ENCODE assay signal across 8 cellular contexts in the genomic region with DNA sequence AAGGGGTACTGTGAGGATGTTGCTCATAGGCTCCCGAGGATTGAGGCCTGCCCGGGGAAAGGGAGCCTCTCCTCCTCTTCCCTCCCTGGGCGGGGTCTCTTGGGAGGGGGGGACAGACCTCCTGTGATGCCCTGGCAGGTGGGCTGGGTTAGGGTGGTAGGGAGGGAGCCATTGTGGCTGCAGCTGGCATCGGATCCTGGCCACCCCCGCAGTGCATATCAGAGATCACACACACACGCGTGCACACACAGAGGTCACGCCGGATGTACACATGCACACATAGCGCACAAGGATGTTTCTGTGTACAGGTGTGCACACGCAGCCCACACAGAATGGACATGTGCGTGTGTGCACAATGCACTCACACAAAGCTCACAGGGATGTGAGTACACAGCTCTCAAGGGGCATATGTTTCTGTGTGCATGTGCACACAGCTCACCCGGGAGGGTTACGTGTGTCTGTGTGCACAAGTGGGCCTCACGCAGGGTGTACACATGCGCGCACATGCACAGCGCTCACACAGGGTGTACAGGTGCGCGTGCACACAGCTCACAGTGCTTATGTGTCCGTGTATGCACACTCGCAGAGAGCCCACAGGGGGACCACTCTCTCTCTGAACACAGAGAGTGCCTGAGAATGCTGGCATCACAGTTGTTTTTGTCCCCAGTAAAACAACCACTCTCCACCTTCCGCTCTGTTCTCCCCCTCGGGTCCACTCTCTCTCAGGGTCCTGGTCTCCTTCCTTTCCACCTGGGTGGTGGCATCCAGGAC. TPM values are rescaled to one million over a fixed set of nuclear protein-coding genes. Genes with fewer than 3 reads are reported as not detected.
DNase-seq lines count a peak whose midpoint lies in the region; ATAC-seq, FAIRE-seq and TF ChIP-seq lines count a peak whose summit lies in the region.

No MANE protein-coding gene starts in this region.

- H3K27ac ChIP-seq in lower lobe of right lung, result no peak overlapping the region
- no peak overlapping the region for H3K27ac ChIP-seq in substantia nigra (ENCODE audit: low read depth, low read length, poor library complexity, severe bottlenecking)

- H3K36me3 ChIP-seq in lower lobe of right lung, result peaks cover under 1% of the 10 kb centered on the region

- peak overlapping the region; percentile 59 for H3K4me3 ChIP-seq in AG04449 (ENCODE audit: low read depth, low read length)
- peak overlapping the region; percentile 41; the same call in 1 of the 2 replicates for H3K4me3 ChIP-seq in HFF-Myc (replicated peaks; ENCODE audit: low read depth, low read length)
- H3K4me3 ChIP-seq in lower lobe of right lung, result peak overlapping the region; percentile 64

- H3K4me1 Mint-ChIP-seq in activated T-helper 2 cell treated with anti-CD3 and anti-CD28 coated beads, Interferon-gamma antibody, Interleukin-2, Interleukin-4, amounts not matched to agents 10 μg/mL and 5 μg/mL and 100 μg/mL, durations not matched to agents 14 hours and 24 hours and 36 hours (ENCODE audit: low read depth), result peaks cover 17% of the 10 kb centered on the region

- no peak for ATAC-seq in lower lobe of right lung

- no peaks in the 10 kb centered on the region for H3K9me3 Mint-ChIP-seq in activated T-helper 2 cell treated with anti-CD3 and anti-CD28 coated beads, Interferon-gamma antibody, Interleukin-2, Interleukin-4, amounts not matched to agents 10 μg/mL and 5 μg/mL and 100 μg/mL, durations not matched to agents 14 hours and 24 hours and 36 hours

- H3K27ac Mint-ChIP-seq in activated T-helper 2 cell treated with anti-CD3 and anti-CD28 coated beads, Interferon-gamma antibody, Interleukin-2, Interleukin-4, amounts not matched to agents 10 μg/mL and 5 μg/mL and 100 μg/mL, durations not matched to agents 14 hours and 24 hours and 36 hours, result no peak overlapping the region

- no peaks in the 10 kb centered on the region for H3K27me3 ChIP-seq in lower lobe of right lung (ENCODE audit: low read depth)

- peaks cover 3% of the 10 kb centered on the region for H3K36me3 Mint-ChIP-seq in activated T-helper 2 cell treated with anti-CD3 and anti-CD28 coated beads, Interferon-gamma antibody, Interleukin-2, Interleukin-4, amounts not matched to agents 10 μg/mL and 5 μg/mL and 100 μg/mL, durations not matched to agents 14 hours and 24 hours and 36 hours (ENCODE audit: low read depth)

- CTCF ChIA-PET in AG04449 (lab: Yijun Ruan, JAX), result interaction anchor here (0.7 to 23.6 kb wide), 25 partner anchors 8 to 1306 kb away, joined by 3 to 649 read pairs (median 5); partner anchors contain the start of genes RARA and TOP2A

- FAIRE-seq in HTR-8/SVneo (lab: Jason Lieb, UNC), result no peak

- peaks cover 35% of the 10 kb centered on the region for H3K4me1 ChIP-seq in lower lobe of right lung

- peaks cover 2% of the 10 kb centered on the region for H3K27me3 Mint-ChIP-seq in activated T-helper 2 cell treated with anti-CD3 and anti-CD28 coated beads, Interferon-gamma antibody, Interleukin-2, Interleukin-4, amounts not matched to agents 10 μg/mL and 5 μg/mL and 100 μg/mL, durations not matched to agents 14 hours and 24 hours and 36 hours (ENCODE audit: low read depth)

- intact Hi-C loops in activated T-helper 2 cell treated with anti-CD3 and anti-CD28 coated beads, Interferon-gamma antibody, Interleukin-2, Interleukin-4, amounts not matched to agents 10 μg/mL and 5 μg/mL and 100 μg/mL, durations not matched to agents 14 hours and 24 hours and 36 hours (cut with micrococcal nuclease), result loop anchor here (5.0 kb wide), 2 partner anchors 40 to 85 kb away; no protein-coding TSS in a partner anchor
- intact Hi-C loops in lower lobe of right lung (cut with DNase I), result no loop called here

- POLR2A ChIA-PET in AG04449 (lab: Yijun Ruan, JAX), result interaction anchor here (0.6 kb wide), 2 partner anchors 11 to 166 kb away, joined by 3 read pairs; no protein-coding TSS in a partner anchor

- no peaks in the 10 kb centered on the region for H3K9me3 ChIP-seq in lower lobe of right lung

- TF ChIP-seq CTCF in AG04449 (IDR thresholded peaks at IDR 0.05; ENCODE audit: insufficient read depth, low read length, missing control alignments) (no peak), HFF-Myc (IDR thresholded peaks at IDR 0.05; ENCODE audit: low read depth, low read length, missing control alignments) (no peak), lower lobe of right lung (IDR thresholded peaks at IDR 0.05) (no peak)

- H3K4me3 Mint-ChIP-seq in activated T-helper 2 cell treated with anti-CD3 and anti-CD28 coated beads, Interferon-gamma antibody, Interleukin-2, Interleukin-4, amounts not matched to agents 10 μg/mL and 5 μg/mL and 100 μg/mL, durations not matched to agents 14 hours and 24 hours and 36 hours (ENCODE audit: low read depth), result peak overlapping the region; percentile 73

- no peak for DNase-seq in AG04449 (ENCODE audit: low read depth, low spot score)
- DNase-seq in HFF-Myc (ENCODE audit: extremely low read depth, low read depth), result no peak
- DNase-seq in activated T-helper 2 cell treated with anti-CD3 and anti-CD28 coated beads, Interferon-gamma antibody, Interleukin-2, Interleukin-4, amounts not matched to agents 10 μg/mL and 5 μg/mL and 100 μg/mL, durations not matched to agents 14 hours and 24 hours and 36 hours (ENCODE audit: low spot score), result no peak
- no peak for DNase-seq in lower lobe of right lung
- no peak for DNase-seq in NCI-H1092 (lab: John Stamatoyannopoulos, UW)
- DNase-seq in LoVo (ENCODE audit: low spot score), result no peak
- DNase-seq in HTR-8/SVneo (ENCODE audit: insufficient read length, low spot score), result no peak
- no peak for DNase-seq in substantia nigra (lab: John Stamatoyannopoulos, UW)

RNA-seq across cellular contexts. Expression of gene GJD3, which starts 2.4 kb away (rescaled TPM):
- total RNA-seq in activated T-helper 2 cell treated with anti-CD3 and anti-CD28 coated beads, Interferon-gamma antibody, Interleukin-2, Interleukin-4, amounts not matched to agents 10 μg/mL and 5 μg/mL and 100 μg/mL, durations not matched to agents 14 hours and 24 hours and 36 hours, result 0.48 TPM in 1 of 2 replicates, not detected in the other
- total RNA-seq in lower lobe of right lung, result 3.1 TPM

RNA-seq across cellular contexts. Expression of gene RARA, which starts 53.1 kb away (rescaled TPM):
- 30.4 and 35.1 TPM in 2 replicates for total RNA-seq in activated T-helper 2 cell treated with anti-CD3 and anti-CD28 coated beads, Interferon-gamma antibody, Interleukin-2, Interleukin-4, amounts not matched to agents 10 μg/mL and 5 μg/mL and 100 μg/mL, durations not matched to agents 14 hours and 24 hours and 36 hours
- total RNA-seq in lower lobe of right lung, result 82.6 TPM

RNA-seq across cellular contexts. Expression of gene TOP2A, which starts 55.6 kb away (rescaled TPM):
- total RNA-seq in activated T-helper 2 cell treated with anti-CD3 and anti-CD28 coated beads, Interferon-gamma antibody, Interleukin-2, Interleukin-4, amounts not matched to agents 10 μg/mL and 5 μg/mL and 100 μg/mL, durations not matched to agents 14 hours and 24 hours and 36 hours, result 193 and 199 TPM in 2 replicates
- total RNA-seq in lower lobe of right lung, result 6.7 TPM

Comparison
In these comparisons a context has a peak if more than half of its experiments do, and no peak if none do; other contexts are left out.
1. RNA of gene TOP2A, which starts 55.6 kb away (total RNA-seq): 193 to 199 TPM in activated T-helper 2 cell treated with anti-CD3 and anti-CD28 coated beads, Interferon-gamma antibody, Interleukin-2, Interleukin-4, amounts not matched to agents 10 μg/mL and 5 μg/mL and 100 μg/mL, durations not matched to agents 14 hours and 24 hours and 36 hours; 6.7 TPM in lower lobe of right lung (single experiment); every median in the first group is over 10 times any median in the second.
2. Peak in every context shown above with its lines, with median percentiles within 50 percentile points of each other: H3K4me3 ChIP-seq.